ENCODE assay signal across 8 cellular contexts in the genomic region with DNA sequence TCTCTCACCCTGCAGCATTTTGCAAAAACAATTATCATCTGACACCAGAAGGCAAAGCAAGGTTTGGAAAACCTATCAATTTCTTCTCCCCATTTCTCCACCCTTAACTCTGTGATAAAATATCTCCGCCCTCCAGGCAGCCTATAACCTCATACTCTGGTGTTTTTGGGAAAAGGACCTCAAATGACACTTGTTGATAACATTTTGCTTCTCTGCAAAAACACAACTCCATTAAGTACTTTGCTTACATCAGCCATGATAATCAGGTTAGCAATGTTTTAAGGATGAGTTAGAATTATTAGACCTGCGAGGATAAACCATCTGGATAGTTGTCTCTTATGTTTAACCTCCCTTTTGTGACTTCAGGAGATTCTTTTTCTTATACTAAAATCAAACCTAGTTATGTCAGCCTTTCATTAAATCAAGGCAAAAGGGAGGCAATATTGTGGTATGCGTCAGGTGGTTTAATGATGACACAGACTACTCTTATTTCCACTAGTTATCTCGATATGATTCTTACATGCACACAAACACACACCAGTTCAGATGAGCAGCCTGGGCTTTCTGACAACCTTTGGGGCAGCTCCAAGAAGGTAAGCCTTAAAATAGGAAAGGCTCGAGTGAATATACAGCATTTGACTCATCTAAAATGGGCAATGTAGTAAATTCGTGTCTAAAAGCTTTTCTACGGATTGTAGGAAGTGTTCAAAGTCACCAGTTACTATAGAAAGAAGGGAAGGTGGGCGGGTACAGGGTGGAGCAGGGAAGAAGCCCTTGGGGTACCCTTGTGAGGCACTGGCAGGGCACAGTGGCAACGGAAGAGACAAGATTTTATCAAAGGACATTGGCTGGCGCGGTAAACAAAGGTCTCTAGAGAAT. TPM values are rescaled to one million over a fixed set of nuclear protein-coding genes. Genes with fewer than 3 reads are reported as not detected.
DNase-seq lines count a peak whose midpoint lies in the region; ATAC-seq and TF ChIP-seq lines count a peak whose summit lies in the region.

No MANE protein-coding gene starts in this region.

- DNase-seq in CD4-positive, alpha-beta T cell: peak in 1 of 10 experiments; percentile 19
- DNase-seq in PC-3 (peak; percentile 40), SHP77 (lab: John Stamatoyannopoulos, UW) (no peak)

- H3K36me3 ChIP-seq in PC-3 (ENCODE audit: low read depth, low read length) (no peaks in the 10 kb centered on the region), parathyroid adenoma (ENCODE audit: control insufficient read depth, insufficient read depth, low read length) (no peaks in the 10 kb centered on the region)

- peak overlapping the region; percentile 96 for H3K4me3 Mint-ChIP-seq in CD4-positive, alpha-beta T cell
- peak overlapping the region; percentile 93 for H3K4me3 Mint-ChIP-seq in dendritic cell treated with granulocyte-macrophage colony-stimulating factor and Interleukin-4, amounts not matched to agents 40 ng/mL and 50 ng/mL, for 4 days

- peak overlapping the region; percentile 52; the same call in 1 of the 2 replicates for H3K9ac ChIP-seq in PC-3 (ENCODE audit: low read length)
- no peak overlapping the region for H3K9ac ChIP-seq in parathyroid adenoma

- H2AFZ ChIP-seq in PC-3 (ENCODE audit: low read length) (peak overlapping the region; percentile 78), parathyroid adenoma (peak overlapping the region; percentile 7)

- no TSS peak for BruUV-seq in PC-3 (replicated peaks; lab: Mats Ljungman, UMichigan)

- H3K27me3 ChIP-seq in CD4-positive, alpha-beta T cell (ENCODE audit: control insufficient read depth, insufficient read depth, low read length): no peaks in the 10 kb centered on the region
- H3K27me3 ChIP-seq in PC-3 (ENCODE audit: low read length) (peaks cover 32% of the 10 kb centered on the region), parathyroid adenoma (ENCODE audit: control insufficient read depth, insufficient read depth, low read length) (no peaks in the 10 kb centered on the region)

- H3K27ac Mint-ChIP-seq in CD4-positive, alpha-beta T cell: peak overlapping the region; percentile 87
- peak overlapping the region; percentile 83 for H3K27ac Mint-ChIP-seq in dendritic cell treated with granulocyte-macrophage colony-stimulating factor and Interleukin-4, amounts not matched to agents 40 ng/mL and 50 ng/mL, for 4 days

- peak overlapping the region; percentile 78 for H3K4me3 ChIP-seq in PC-3 (ENCODE audit: low read length)
- H3K4me3 ChIP-seq in parathyroid adenoma (ENCODE audit: low read depth, low read length): peak overlapping the region; percentile 69

- H3K9me3 ChIP-seq in CD4-positive, alpha-beta T cell (ENCODE audit: control insufficient read depth, low read length): no peaks in the 10 kb centered on the region
- H3K9me3 ChIP-seq in PC-3 (ENCODE audit: low read length) (no peaks in the 10 kb centered on the region), parathyroid adenoma (ENCODE audit: control insufficient read depth, low read length) (no peaks in the 10 kb centered on the region)

- peaks cover 42% of the 10 kb centered on the region for H3K4me1 Mint-ChIP-seq in CD4-positive, alpha-beta T cell (ENCODE audit: low read depth)
- H3K4me1 Mint-ChIP-seq in dendritic cell treated with granulocyte-macrophage colony-stimulating factor and Interleukin-4, amounts not matched to agents 40 ng/mL and 50 ng/mL, for 4 days (ENCODE audit: low read depth): peaks cover 21% of the 10 kb centered on the region

- H3F3A ChIP-seq in PC-3 (ENCODE audit: low read length, unreplicated experiment): no peaks in the 10 kb centered on the region

- peaks cover 8% of the 10 kb centered on the region for H3K36me3 Mint-ChIP-seq in CD4-positive, alpha-beta T cell (ENCODE audit: low read depth)
- peaks cover 19% of the 10 kb centered on the region for H3K36me3 Mint-ChIP-seq in dendritic cell treated with granulocyte-macrophage colony-stimulating factor and Interleukin-4, amounts not matched to agents 40 ng/mL and 50 ng/mL, for 4 days (ENCODE audit: low read depth)

- POLR2A ChIA-PET in CD4-positive, alpha-beta T cell (lab: Charles Lee): interaction anchor here (1.2 to 4.5 kb wide), 5 partner anchors 20 to 162 kb away, joined by 3 to 35 read pairs (median 11); no protein-coding TSS in a partner anchor
- POLR2A ChIA-PET in PC-3 (lab: Charles Lee; ENCODE audit: unreplicated experiment): no interaction called here

- peak overlapping the region; percentile 95 for H3K4me2 ChIP-seq in PC-3 (ENCODE audit: low read length)
- H3K4me2 ChIP-seq in parathyroid adenoma (ENCODE audit: low read length): peak overlapping the region; percentile 79

- peak overlapping the region; percentile 43 for H3K27ac ChIP-seq in CD4-positive, alpha-beta T cell (ENCODE audit: low read depth, low read length)
- H3K27ac ChIP-seq in PC-3 (ENCODE audit: low read length): no peak overlapping the region
- H3K27ac ChIP-seq in parathyroid adenoma: no peak overlapping the region

- intact Hi-C loops in CD4-positive, alpha-beta T cell (cut with DNase I, micrococcal nuclease): loop anchor here (2.0 to 5.0 kb wide), 7 partner anchors 52 to 287 kb away; partner anchors contain the start of gene OTULINL (in 1 of the 2)
- intact Hi-C loops in PC-3 (cut with micrococcal nuclease): loop anchor here (2.0 to 10.0 kb wide), 3 partner anchors 55 to 142 kb away; no protein-coding TSS in a partner anchor
- intact Hi-C loops in dendritic cell treated with granulocyte-macrophage colony-stimulating factor and Interleukin-4, amounts not matched to agents 40 ng/mL and 50 ng/mL, for 4 days (cut with micrococcal nuclease): loop anchor here (2.0 to 5.0 kb wide), 5 partner anchors 57 to 202 kb away; no protein-coding TSS in a partner anchor

- H3K4me1 ChIP-seq in PC-3 (ENCODE audit: insufficient read depth, low read length) (peaks cover 23% of the 10 kb centered on the region), parathyroid adenoma (no peaks in the 10 kb centered on the region)

- CTCF ChIA-PET in CD4-positive, alpha-beta T cell (lab: Charles Lee): interaction anchor here (1.0 to 2.3 kb wide), 13 partner anchors 60 to 206 kb away, joined by 3 to 22 read pairs (median 4); partner anchors contain the start of gene OTULIN
- CTCF ChIA-PET in PC-3 (lab: Charles Lee): interaction anchor here (0.6 kb wide), 1 partner anchor 80 kb away, joined by 4 read pairs; no protein-coding TSS in a partner anchor

- no peaks in the 10 kb centered on the region for H4K20me1 ChIP-seq in PC-3 (ENCODE audit: low read length)

- H3K9me3 Mint-ChIP-seq in CD4-positive, alpha-beta T cell: no peaks in the 10 kb centered on the region
- H3K9me3 Mint-ChIP-seq in dendritic cell treated with granulocyte-macrophage colony-stimulating factor and Interleukin-4, amounts not matched to agents 40 ng/mL and 50 ng/mL, for 4 days: no peaks in the 10 kb centered on the region

- peaks cover 8% of the 10 kb centered on the region; the same call in 1 of the 2 replicates for H3K79me2 ChIP-seq in PC-3 (ENCODE audit: low read length)
- H3K79me2 ChIP-seq in parathyroid adenoma: peaks cover 33% of the 10 kb centered on the region

- TF ChIP-seq CTCF in CD4-positive, alpha-beta T cell (IDR thresholded peaks at IDR 0.05): no peak
- TF ChIP-seq CTCF in PC-3 (conservative IDR thresholded peaks at IDR 0.05; ENCODE audit: low read depth, low read length) (no peak), parathyroid adenoma (IDR thresholded peaks at IDR 0.05) (no peak)

- H3K9me2 ChIP-seq in PC-3 (replicated peaks; ENCODE audit: low read length): no peaks in the 10 kb centered on the region

- ATAC-seq in CD4-positive, alpha-beta T cell (ENCODE audit: poor library complexity): peak; percentile 12
- ATAC-seq in PC-3 (no peak; the same call in 1 of the 2 replicates), GM19324 (IDR thresholded peaks at IDR 0.05; ENCODE audit: low FRiP score, unreplicated experiment) (no peak), GM18519 (IDR thresholded peaks at IDR 0.05; ENCODE audit: low FRiP score, unreplicated experiment) (no peak), HG02884 (IDR thresholded peaks at IDR 0.05; ENCODE audit: unreplicated experiment) (no peak)

- H3K27me3 Mint-ChIP-seq in CD4-positive, alpha-beta T cell: no peaks in the 10 kb centered on the region
- peaks cover 18% of the 10 kb centered on the region for H3K27me3 Mint-ChIP-seq in dendritic cell treated with granulocyte-macrophage colony-stimulating factor and Interleukin-4, amounts not matched to agents 40 ng/mL and 50 ng/mL, for 4 days

RNA-seq across cellular contexts. Expression of gene ANKH, which starts 2.1 kb away (rescaled TPM):
- 10 to 100 TPM; 69.5 to 72.3 TPM for total RNA-seq in CD4-positive, alpha-beta T cell
- total RNA-seq in PC-3 (2014; rRNA removed): 10.9 and 11.6 TPM in 2 replicates
